Comparison of ENCODE assay signal across 27 cellular contexts in genomic region chr2:216132585-216132984, GRCh38. TPM values are rescaled to one million over a fixed set of nuclear protein-coding genes. Genes with fewer than 3 reads are reported as not detected.
DNase-seq lines count a peak whose midpoint lies in the region; ATAC-seq and TF ChIP-seq lines count a peak whose summit lies in the region.
"Had no signal": no experiment of that assay in that cellular context is flagged by ENCODE, and none has a peak within 500 bp of the region (broad histone marks: within the 10 kb centered on the region; RNA-seq: fewer than 3 reads in every experiment).

No MANE protein-coding gene starts in this region.

- H3K36me3 Mint-ChIP-seq in activated CD8-positive, alpha-beta memory T cell treated with anti-CD3 and anti-CD28 coated beads, Interleukin-2, amount 10 ng/mL, durations not matched to agents 7 days and 5 days = peaks cover 71% of the 10 kb centered on the region
- no peaks in the 10 kb centered on the region for H3K36me3 Mint-ChIP-seq in stimulated activated effector memory CD8-positive, alpha-beta T cell treated with anti-CD3 and anti-CD28 coated beads, Interleukin-12 subunit alpha, Interleukin-12 subunit beta, amount 100 ng/mL, for 72 hours
- peaks cover 25 to 69% (median 42%) of the 10 kb centered on the region in 3 donors for H3K36me3 Mint-ChIP-seq in immature natural killer cell

- no peaks in the 10 kb centered on the region for H3K9me3 ChIP-seq in adipocyte (ENCODE audit: control insufficient read depth, low read length)
- H3K9me3 ChIP-seq: BE2C, Caco-2, heart right ventricle, SJSA1, thoracic aorta, vagina had no signal

- no peak overlapping the region for H3K4me3 Mint-ChIP-seq in activated CD8-positive, alpha-beta memory T cell treated with anti-CD3 and anti-CD28 coated beads, Interleukin-2, amount 10 ng/mL, durations not matched to agents 7 days and 5 days
- H3K4me3 Mint-ChIP-seq in stimulated activated effector memory CD8-positive, alpha-beta T cell treated with anti-CD3 and anti-CD28 coated beads, Interleukin-12 subunit alpha, Interleukin-12 subunit beta, amount 100 ng/mL, for 72 hours = no peak overlapping the region
- no peak overlapping the region for H3K4me3 Mint-ChIP-seq in immature natural killer cell
- H3K4me3 Mint-ChIP-seq: naive thymus-derived CD8-positive, alpha-beta T cell had no signal

- H3K4me1 ChIP-seq in adipocyte (ENCODE audit: control insufficient read depth, insufficient read depth, low read length) = peaks cover 48% of the 10 kb centered on the region
- H3K4me1 ChIP-seq: BE2C, Caco-2, foreskin keratinocyte, SJSA1, vagina had no signal

- no peaks in the 10 kb centered on the region for H3K9me3 Mint-ChIP-seq in activated CD8-positive, alpha-beta memory T cell treated with anti-CD3 and anti-CD28 coated beads, Interleukin-2, amount 10 ng/mL, durations not matched to agents 7 days and 5 days (ENCODE audit: low read depth)
- H3K9me3 Mint-ChIP-seq in stimulated activated effector memory CD8-positive, alpha-beta T cell treated with anti-CD3 and anti-CD28 coated beads, Interleukin-12 subunit alpha, Interleukin-12 subunit beta, amount 100 ng/mL, for 72 hours = no peaks in the 10 kb centered on the region
- no peaks in the 10 kb centered on the region for H3K9me3 Mint-ChIP-seq in immature natural killer cell
- H3K9me3 Mint-ChIP-seq: naive thymus-derived CD8-positive, alpha-beta T cell had no signal

- DNase-seq in activated CD8-positive, alpha-beta memory T cell treated with anti-CD3 and anti-CD28 coated beads, Interleukin-2, amount 10 ng/mL, durations not matched to agents 7 days and 5 days = no peak
- no peak for DNase-seq in activated CD8-positive, alpha-beta memory T cell treated with anti-CD3 and anti-CD28 coated beads, Interleukin-2, amount 50 U/mL, for 4 hours
- DNase-seq in LNCaP clone FGC (ENCODE audit: low read depth) = peak; percentile 77
- no peak for DNase-seq in adipocyte (ENCODE audit: low read depth)
- DNase-seq in stimulated activated effector memory CD8-positive, alpha-beta T cell treated with anti-CD3 and anti-CD28 coated beads, Interleukin-12 subunit alpha, Interleukin-12 subunit beta, amount 100 ng/mL, for 72 hours (ENCODE audit: low spot score in 2 of 2) = no peak
- no peak for DNase-seq in immature natural killer cell
- no peak for DNase-seq in dermis blood vessel endothelial cell
- DNase-seq in mesenteric fat pad (ENCODE audit: low spot score) = no peak
- DNase-seq: BE2C; Caco-2; DMS79 treated with DMSO at 0.1 percent for 48 hours; effector CD8-positive, alpha-beta T cell; foreskin keratinocyte; GOT3; heart right ventricle; naive thymus-derived CD8-positive, alpha-beta T cell; NCI-H1694 treated with DMSO at 0.1 percent for 48 hours; NCI-H2171 treated with DMSO at 0.1 percent for 48 hours; NCI-H524 treated with DMSO at 0.1 percent for 48 hours; retina; stimulated activated CD4-positive, alpha-beta T cell treated with anti-CD3 and anti-CD28 coated beads, Interleukin-2, amount 100 ng/mL, for 24 hours; T-helper 2 cell had no signal

- TF ChIP-seq CTCF in LNCaP clone FGC (IDR thresholded peaks at IDR 0.05; ENCODE audit: control insufficient read depth, extremely low read depth, insufficient read depth) = no peak

- H3K27me3 Mint-ChIP-seq in activated CD8-positive, alpha-beta memory T cell treated with anti-CD3 and anti-CD28 coated beads, Interleukin-2, amount 10 ng/mL, durations not matched to agents 7 days and 5 days = no peaks in the 10 kb centered on the region
- peaks cover 0 to 1% (median 0%) of the 10 kb centered on the region in 3 donors for H3K27me3 Mint-ChIP-seq in immature natural killer cell (ENCODE audit: low read depth in 3 of 3)
- H3K27me3 Mint-ChIP-seq: naive thymus-derived CD8-positive, alpha-beta T cell had no signal

- H3K27ac Mint-ChIP-seq in activated CD8-positive, alpha-beta memory T cell treated with anti-CD3 and anti-CD28 coated beads, Interleukin-2, amount 10 ng/mL, durations not matched to agents 7 days and 5 days = peak overlapping the region; percentile 72
- H3K27ac Mint-ChIP-seq in stimulated activated effector memory CD8-positive, alpha-beta T cell treated with anti-CD3 and anti-CD28 coated beads, Interleukin-12 subunit alpha, Interleukin-12 subunit beta, amount 100 ng/mL, for 72 hours = peak overlapping the region; percentile 82
- H3K27ac Mint-ChIP-seq in immature natural killer cell = peak overlapping the region in 2 of 6 donors; percentile 40 to 58

- CTCF ChIA-PET in activated CD8-positive, alpha-beta memory T cell treated with anti-CD3 and anti-CD28 coated beads, Interleukin-2, amount 10 ng/mL, durations not matched to agents 7 days and 5 days (lab: Charles Lee) = interaction anchor here (0.7 to 2.9 kb wide), 4 partner anchors 9 to 22 kb away, joined by 3 to 14 read pairs (median 4); no protein-coding TSS in a partner anchor

- H3K9ac ChIP-seq in adipocyte (ENCODE audit: low read length) = peak overlapping the region; percentile 1

- ATAC-seq in activated CD8-positive, alpha-beta memory T cell treated with anti-CD3 and anti-CD28 coated beads, Interleukin-2, amount 10 ng/mL, durations not matched to agents 7 days and 5 days = no peak
- ATAC-seq in stimulated activated effector memory CD8-positive, alpha-beta T cell treated with anti-CD3 and anti-CD28 coated beads, Interleukin-12 subunit alpha, Interleukin-12 subunit beta, amount 100 ng/mL, for 72 hours = peak; percentile 59
- ATAC-seq: foreskin keratinocyte; heart right ventricle; naive thymus-derived CD8-positive, alpha-beta T cell; Panc1 had no signal

- H3K4me3 ChIP-seq in LNCaP clone FGC (ENCODE audit: low read depth, low read length) = no peak overlapping the region
- no peak overlapping the region for H3K4me3 ChIP-seq in adipocyte (ENCODE audit: low read length)
- H3K4me3 ChIP-seq: heart right ventricle, SJSA1, smooth muscle cell, thoracic aorta, vagina had no signal

- peaks cover 45% of the 10 kb centered on the region for H3K4me1 Mint-ChIP-seq in activated CD8-positive, alpha-beta memory T cell treated with anti-CD3 and anti-CD28 coated beads, Interleukin-2, amount 10 ng/mL, durations not matched to agents 7 days and 5 days
- peaks cover 59% of the 10 kb centered on the region for H3K4me1 Mint-ChIP-seq in stimulated activated effector memory CD8-positive, alpha-beta T cell treated with anti-CD3 and anti-CD28 coated beads, Interleukin-12 subunit alpha, Interleukin-12 subunit beta, amount 100 ng/mL, for 72 hours
- H3K4me1 Mint-ChIP-seq in immature natural killer cell = peaks cover 8 to 43% of the 10 kb centered on the region in 2 donors

- no peaks in the 10 kb centered on the region for H3K27me3 ChIP-seq in adipocyte (replicated peaks; ENCODE audit: control insufficient read depth, insufficient read depth, low read length)
- H3K27me3 ChIP-seq: BE2C, foreskin keratinocyte, heart right ventricle, SJSA1, vagina had no signal

- peaks cover 88% of the 10 kb centered on the region for H3K36me3 ChIP-seq in adipocyte (ENCODE audit: control insufficient read depth, insufficient read depth, low read length, severe bottlenecking)

RNA-seq across cellular contexts. Expression of gene XRCC5, which starts 23.4 kb away (rescaled TPM):
- 100 to 1,000 TPM; 307 to 424 TPM for total RNA-seq in activated CD8-positive, alpha-beta memory T cell treated with anti-CD3 and anti-CD28 coated beads, Interleukin-2, amount 10 ng/mL, durations not matched to agents 7 days and 5 days
- polyA plus RNA-seq in immature natural killer cell = 100 to 1,000 TPM; 301 to 350 (median 303) TPM
- total RNA-seq in dermis blood vessel endothelial cell (272 and 383 TPM in 2 replicates), mesenteric fat pad (213 TPM)

RNA-seq across cellular contexts. Expression of gene TMEM169, which starts 50.9 kb away (rescaled TPM):
- 1 to 10 TPM in 1 of 2 experiments, under 1 TPM in 1; 0.75 to 1.1 TPM for total RNA-seq in activated CD8-positive, alpha-beta memory T cell treated with anti-CD3 and anti-CD28 coated beads, Interleukin-2, amount 10 ng/mL, durations not matched to agents 7 days and 5 days
- polyA plus RNA-seq in immature natural killer cell = 1 to 10 TPM in 1 of 3 donors, under 1 TPM in 1, not detected in 1; 0.49 to 1.0 TPM
- total RNA-seq in dermis blood vessel endothelial cell = 0.37 and 0.85 TPM in 2 replicates
- 0.45 TPM for total RNA-seq in mesenteric fat pad
- total RNA-seq: thoracic aorta, vagina had no signal

RNA-seq across cellular contexts. Expression of gene PECR, which starts 51.0 kb away (rescaled TPM):
- 10 to 100 TPM; 21.6 to 31.9 TPM for total RNA-seq in activated CD8-positive, alpha-beta memory T cell treated with anti-CD3 and anti-CD28 coated beads, Interleukin-2, amount 10 ng/mL, durations not matched to agents 7 days and 5 days
- 10 to 100 TPM; 23.2 to 32.4 (median 23.8) TPM for polyA plus RNA-seq in immature natural killer cell
- total RNA-seq in dermis blood vessel endothelial cell (10.2 and 18.9 TPM in 2 replicates), mesenteric fat pad (32.4 TPM)
